ENCODE assay signal across 8 cellular contexts in genomic region chr2:151289972-151290335, GRCh38. TPM values are rescaled to one million over a fixed set of nuclear protein-coding genes. Genes with fewer than 3 reads are reported as not detected.
A peak's percentile ranks its signal among the peaks of the same experiment; 100 is the strongest.
DNase-seq lines count a peak whose midpoint lies in the region; ATAC-seq and TF ChIP-seq lines count a peak whose summit lies in the region.

No MANE protein-coding gene starts in this region.

- no peaks in the 10 kb centered on the region for H3K79me2 ChIP-seq in smooth muscle cell (ENCODE audit: low read depth)

- peaks cover 8% of the 10 kb centered on the region for H3K4me1 ChIP-seq in iPS-15b (ENCODE audit: control insufficient read depth, insufficient read depth, low read length)
- H3K4me1 ChIP-seq in smooth muscle cell (ENCODE audit: low read depth), result no peaks in the 10 kb centered on the region

- H3K9ac ChIP-seq in iPS-15b (ENCODE audit: low read depth, low read length) (peak overlapping the region; percentile 5), smooth muscle cell (ENCODE audit: low read depth) (peak overlapping the region; percentile 88)

- POLR2A ChIA-PET in HEK293T (lab: Yijun Ruan, JAX), result interaction anchor here (1.3 to 1.7 kb wide), 2 partner anchors 9 to 120 kb away, joined by 3 to 4 read pairs; partner anchors contain the start of gene RIF1

- CTCF ChIA-PET in HEK293T (lab: Yijun Ruan, JAX), result no interaction called here

- WGBS in smooth muscle cell (ENCODE audit: low lambda C conversion rate), result 12% methylated on average over 6 of the region's 6 CpGs

- peak overlapping the region; percentile 77 for H3K27ac ChIP-seq in smooth muscle cell (ENCODE audit: low read depth)

- TF ChIP-seq CTCF in smooth muscle cell (IDR thresholded peaks at IDR 0.05; ENCODE audit: borderline replicate concordance, insufficient read depth, poor library complexity, severe bottlenecking), result no peak

- no peaks in the 10 kb centered on the region for H3K9me3 ChIP-seq in iPS-15b (ENCODE audit: control insufficient read depth, insufficient read depth, low read length)
- H3K9me3 ChIP-seq in smooth muscle cell (replicated peaks; ENCODE audit: low read depth), result no peaks in the 10 kb centered on the region

- H3K4me2 ChIP-seq in smooth muscle cell, result peak overlapping the region; percentile 81

- ATAC-seq in GM21825 (IDR thresholded peaks at IDR 0.05; ENCODE audit: unreplicated experiment), result peak; percentile 21

- H3K27me3 ChIP-seq in iPS-15b (ENCODE audit: control insufficient read depth, insufficient read depth, low read length) (no peaks in the 10 kb centered on the region), smooth muscle cell (ENCODE audit: low read depth) (no peaks in the 10 kb centered on the region)

- H3K4me3 ChIP-seq in iPS-15b (ENCODE audit: low read depth, low read length) (peak overlapping the region; percentile 63), smooth muscle cell (peak overlapping the region; percentile 77)

- H3K36me3 ChIP-seq in iPS-15b (ENCODE audit: control insufficient read depth, insufficient read depth, low read length) (no peaks in the 10 kb centered on the region), smooth muscle cell (ENCODE audit: low read depth) (no peaks in the 10 kb centered on the region)

- peak; percentile 8 for DNase-seq in DMS53 (lab: John Stamatoyannopoulos, UW)
- no peak for DNase-seq in DMS53 treated with DMSO at 0.1 percent for 48 hours (lab: John Stamatoyannopoulos, UW; ENCODE audit: unreplicated experiment)
- DNase-seq in KG1 (lab: John Stamatoyannopoulos, UW), result peak; percentile 79
- DNase-seq in amniotic epithelial cell (ENCODE audit: low read depth), result peak; percentile 68
- no peak for DNase-seq in smooth muscle cell (lab: John Stamatoyannopoulos, UW; ENCODE audit: unreplicated experiment)
- no peak for DNase-seq in HEK293T (ENCODE audit: extremely low spot score)

- peak overlapping the region; percentile 88 for H2AFZ ChIP-seq in smooth muscle cell (ENCODE audit: low read depth)

- H3F3A ChIP-seq in smooth muscle cell (ENCODE audit: low read depth), result no peaks in the 10 kb centered on the region

- no peaks in the 10 kb centered on the region for H4K20me1 ChIP-seq in smooth muscle cell (ENCODE audit: low read depth)

TF ChIP-seq in HEK293T, 16 proteins besides CTCF, POLR2A, EP300 and RAD21:
- TF ChIP-seq BHLHE40 (IDR thresholded peaks at IDR 0.05; ENCODE audit: borderline replicate concordance) (no peak), ZNF384 (IDR thresholded peaks at IDR 0.05) (no peak), ARNT (IDR thresholded peaks at IDR 0.05) (no peak), TARDBP (IDR thresholded peaks at IDR 0.05) (no peak), ELF4 (IDR thresholded peaks at IDR 0.05) (no peak), SUZ12 (IDR thresholded peaks at IDR 0.05) (no peak), SP1 (IDR thresholded peaks at IDR 0.05) (no peak), CTBP1 (IDR thresholded peaks at IDR 0.05; ENCODE audit: borderline replicate concordance) (no peak), LEF1 (IDR thresholded peaks at IDR 0.05; ENCODE audit: borderline replicate concordance) (no peak), NFRKB (IDR thresholded peaks at IDR 0.05) (no peak), FOXM1 (IDR thresholded peaks at IDR 0.05; ENCODE audit: borderline replicate concordance) (no peak)

RNA-seq across cellular contexts. Expression of gene NMI, which starts 0.5 kb away (rescaled TPM):
- 2.4 and 4.3 TPM in 2 replicates for total RNA-seq in smooth muscle cell
- 2.5 and 4.8 TPM in 2 replicates for polyA plus RNA-seq in smooth muscle cell

RNA-seq across cellular contexts. Expression of gene RBM43, which starts 28.3 kb away (rescaled TPM):
- total RNA-seq in smooth muscle cell, result 3.9 and 4.2 TPM in 2 replicates
- 0.47 and 1.3 TPM in 2 replicates for polyA plus RNA-seq in smooth muscle cell

Comparison
In these comparisons a context has a peak if more than half of its experiments do, and no peak if none do; other contexts are left out.
1. DNase-seq: peak in DMS53 (single experiment), KG1 (single experiment) and amniotic epithelial cell (single experiment); none in DMS53 treated with DMSO at 0.1 percent for 48 hours (single experiment), smooth muscle cell (single experiment) and HEK293T (single experiment).